ENCODE assay signal across 18 cellular contexts in the genomic region with DNA sequence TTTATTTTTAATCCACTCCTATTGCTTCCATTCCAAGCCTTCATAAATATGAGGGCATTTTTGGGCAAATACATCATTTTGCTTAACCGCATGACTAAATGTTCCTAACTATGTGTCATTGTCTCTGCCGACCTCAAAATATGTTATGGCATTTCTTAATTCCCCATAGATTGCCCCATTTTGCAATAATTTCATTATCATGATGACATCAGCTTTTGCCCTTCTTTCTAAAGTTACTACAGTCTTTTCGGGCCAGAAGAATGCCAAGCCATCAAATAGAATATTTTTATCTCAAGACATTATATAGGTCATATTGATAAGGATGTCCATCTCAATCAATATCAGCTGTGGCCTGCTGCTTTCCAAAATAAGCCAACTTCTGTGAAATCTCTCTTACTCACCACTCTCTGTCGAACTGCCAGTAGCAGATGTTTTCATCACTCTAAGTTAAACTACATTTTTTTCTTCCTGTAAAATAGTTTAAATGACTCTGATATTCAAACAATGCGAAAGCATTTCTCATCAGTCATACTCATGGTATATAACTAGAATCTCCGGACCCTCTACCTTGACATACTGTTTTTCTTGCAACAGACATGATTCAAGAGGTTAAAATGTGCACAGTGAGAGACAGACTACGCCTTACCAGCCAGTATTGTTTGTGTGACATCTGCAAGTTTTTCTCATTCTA.
A peak's percentile ranks its signal among the peaks of the same experiment; 100 is the strongest.
DNase-seq lines count a peak whose midpoint lies in the region; ATAC-seq, FAIRE-seq and TF ChIP-seq lines count a peak whose summit lies in the region.
"Had no signal": no experiment of that assay in that cellular context is flagged by ENCODE, and none has a peak within 500 bp of the region (broad histone marks: within the 10 kb centered on the region; RNA-seq: fewer than 3 reads in every experiment).

No MANE protein-coding gene starts in this region.

- no peaks in the 10 kb centered on the region for H3K79me2 ChIP-seq in osteoblast (ENCODE audit: insufficient read depth, low read length)

- H3K27me3 ChIP-seq in MG63 (no peaks in the 10 kb centered on the region), bronchial epithelial cell (ENCODE audit: control insufficient read depth, insufficient read depth, low read length) (no peaks in the 10 kb centered on the region), osteoblast (ENCODE audit: insufficient read depth, low read length) (no peaks in the 10 kb centered on the region), lower lobe of right lung (ENCODE audit: low read depth) (no peaks in the 10 kb centered on the region)
- H3K27me3 ChIP-seq: breast epithelium, heart right ventricle had no signal

- FAIRE-seq in bronchial epithelial cell (lab: Jason Lieb, UNC) = no peak

- H3K4me1 ChIP-seq in osteoblast (ENCODE audit: insufficient read depth, low read length) (peaks cover 18% of the 10 kb centered on the region), lower lobe of right lung (no peaks in the 10 kb centered on the region)
- H3K4me1 ChIP-seq: breast epithelium, heart right ventricle had no signal

- no peaks in the 10 kb centered on the region for H4K20me1 ChIP-seq in osteoblast (ENCODE audit: insufficient read depth, low read length)

- H3K4me3 ChIP-seq in MG63 (no peak overlapping the region), bronchial epithelial cell (ENCODE audit: low read depth, low read length) (no peak overlapping the region), osteoblast (ENCODE audit: insufficient read depth, low read length) (no peak overlapping the region), lower lobe of right lung (no peak overlapping the region)
- H3K4me3 ChIP-seq: breast epithelium, heart right ventricle had no signal

- peak overlapping the region; percentile 54 for H3K4me2 ChIP-seq in osteoblast (ENCODE audit: insufficient read depth, low read length)

- H3K27ac ChIP-seq in osteoblast (ENCODE audit: low read depth, low read length) (peak overlapping the region; percentile 66), lower lobe of right lung (no peak overlapping the region)
- H3K27ac ChIP-seq: breast epithelium, heart right ventricle had no signal

- H2AFZ ChIP-seq in osteoblast (ENCODE audit: low read length) = no peak overlapping the region

- TF ChIP-seq CTCF in bronchial epithelial cell (IDR thresholded peaks at IDR 0.05; ENCODE audit: insufficient read depth, low read length, severe bottlenecking) (no peak), osteoblast (IDR thresholded peaks at IDR 0.05; ENCODE audit: extremely low read depth, low read depth, low read length) (no peak), lower lobe of right lung (IDR thresholded peaks at IDR 0.05) (no peak)

- ATAC-seq in HG03280 (IDR thresholded peaks at IDR 0.05; ENCODE audit: unreplicated experiment) = no peak
- no peak for ATAC-seq in lower lobe of right lung
- ATAC-seq: activated CD8-positive, alpha-beta T cell treated with anti-CD3 and anti-CD28 coated beads, Interleukin-2, amount 10 ng/mL, durations not matched to agents 7 days and 5 days; stimulated activated effector memory CD8-positive, alpha-beta T cell treated with anti-CD3 and anti-CD28 coated beads, Interleukin-12 subunit alpha, Interleukin-12 subunit beta, amount 100 ng/mL, for 72 hours had no signal

- peaks cover 8% of the 10 kb centered on the region; the same call in 1 of the 2 replicates for H3K9me3 ChIP-seq in MG63
- no peaks in the 10 kb centered on the region for H3K9me3 ChIP-seq in osteoblast (ENCODE audit: low read depth, low read length)
- no peaks in the 10 kb centered on the region for H3K9me3 ChIP-seq in lower lobe of right lung
- H3K9me3 ChIP-seq: breast epithelium had no signal

- intact Hi-C loops in lower lobe of right lung (cut with DNase I) = no loop called here

- H3K36me3 ChIP-seq in MG63 = no peaks in the 10 kb centered on the region
- no peaks in the 10 kb centered on the region for H3K36me3 ChIP-seq in bronchial epithelial cell (ENCODE audit: control insufficient read depth, insufficient read depth, low read length)
- no peaks in the 10 kb centered on the region for H3K36me3 ChIP-seq in osteoblast (ENCODE audit: insufficient read depth, low read length)
- no peaks in the 10 kb centered on the region for H3K36me3 ChIP-seq in lower lobe of right lung
- H3K36me3 ChIP-seq: breast epithelium, heart right ventricle had no signal

- peak; percentile 77 for DNase-seq in EH (ENCODE audit: low read depth)
- peak; percentile 33 for DNase-seq in MG63
- DNase-seq in bronchial epithelial cell (ENCODE audit: low read depth) = peak; percentile 51
- peak; percentile 93 for DNase-seq in osteoblast (ENCODE audit: insufficient read length, low spot score, missing footprints)
- no peak for DNase-seq in NCI-H2029 (lab: John Stamatoyannopoulos, UW)
- no peak for DNase-seq in lower lobe of right lung
- no peak for DNase-seq in NCI-H1048 (lab: John Stamatoyannopoulos, UW)
- DNase-seq: activated CD8-positive, alpha-beta T cell treated with anti-CD3 and anti-CD28 coated beads, Interleukin-2, amount 10 ng/mL, durations not matched to agents 7 days and 5 days; activated effector memory CD4-positive, alpha-beta T cell treated with Interleukin-2 at 50 U/mL for 16 hours; CD4-positive, alpha-beta T cell; heart right ventricle; naive B cell; NCI-H2081 treated with DMSO at 0.1 percent for 48 hours; NCI-H82; stimulated activated CD4-positive, alpha-beta T cell treated with anti-CD3 and anti-CD28 coated beads, Interleukin-4, amount 100 ng/mL, for 4 hours had no signal

Comparison
In these comparisons a context has a peak if more than half of its experiments do, and no peak if none do; other contexts are left out.
1. DNase-seq: peak in EH (single experiment), MG63 (single experiment), bronchial epithelial cell (single experiment) and osteoblast (single experiment); none in NCI-H2029 (single experiment), lower lobe of right lung (single experiment) and NCI-H1048 (single experiment).